In the genomic region with DNA sequence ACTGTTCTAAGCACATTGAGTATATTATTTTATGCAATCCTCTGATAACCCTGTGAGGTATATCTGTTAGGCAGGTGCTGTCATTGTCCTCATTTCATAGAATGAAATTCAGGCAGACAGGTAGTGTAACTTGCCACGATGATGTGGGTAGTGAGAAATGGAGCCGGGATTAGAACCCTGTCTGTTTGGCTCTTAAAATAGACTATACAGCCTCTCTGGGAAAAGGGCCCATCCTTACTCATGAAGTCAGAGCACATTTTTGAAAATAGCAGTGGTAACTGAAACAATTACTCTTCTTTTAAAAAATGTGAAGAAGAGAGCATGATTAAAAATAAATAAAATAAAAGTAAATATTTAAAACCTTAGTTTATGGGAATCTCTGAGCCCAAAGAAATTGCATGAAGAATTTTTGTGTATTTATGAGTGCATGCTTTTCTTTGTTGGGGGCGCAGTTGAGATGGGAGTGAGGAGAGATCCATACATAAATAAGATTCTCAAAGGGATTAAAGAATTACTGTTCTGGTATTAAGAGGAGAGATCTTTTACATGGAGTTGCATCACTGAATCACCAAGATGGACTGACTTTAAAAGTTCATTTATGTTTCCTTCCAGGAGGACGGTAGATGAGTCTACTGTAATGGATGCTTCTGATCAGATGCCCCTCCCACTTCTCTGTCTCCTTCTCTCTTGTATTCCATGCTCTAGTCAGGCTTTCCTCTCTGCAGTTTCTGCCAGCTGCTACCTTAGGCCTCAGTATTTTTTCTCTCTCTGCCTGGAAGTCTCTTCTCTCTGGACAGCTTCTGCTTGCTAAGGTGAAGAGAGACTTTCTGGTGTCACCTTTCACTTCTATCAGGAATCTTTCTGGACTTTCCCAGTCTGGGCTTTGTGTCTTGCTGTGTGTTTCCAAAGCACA, we compare ENCODE assay signal across 15 cellular contexts. TPM values are rescaled to one million over a fixed set of nuclear protein-coding genes. Genes with fewer than 3 reads are reported as not detected.
DNase-seq lines count a peak whose midpoint lies in the region; ATAC-seq and TF ChIP-seq lines count a peak whose summit lies in the region.
"Had no signal": no experiment of that assay in that cellular context is flagged by ENCODE, and none has a peak within 500 bp of the region (broad histone marks: within the 10 kb centered on the region; RNA-seq: fewer than 3 reads in every experiment).

No MANE protein-coding gene starts in this region.

- no peaks in the 10 kb centered on the region for H3K4me1 Mint-ChIP-seq in activated CD8-positive, alpha-beta T cell treated with anti-CD3 and anti-CD28 coated beads for 36 hours (ENCODE audit: low read depth)
- H3K4me1 Mint-ChIP-seq: naive B cell had no signal

- POLR2A ChIA-PET in activated CD8-positive, alpha-beta T cell treated with anti-CD3 and anti-CD28 coated beads for 36 hours (lab: Charles Lee), result no interaction called here

- no peak overlapping the region for H3K4me3 Mint-ChIP-seq in activated CD8-positive, alpha-beta T cell treated with anti-CD3 and anti-CD28 coated beads for 36 hours
- H3K4me3 Mint-ChIP-seq: naive B cell had no signal

- H3K36me3 ChIP-seq in GM23248 (ENCODE audit: low read depth), result no peaks in the 10 kb centered on the region
- no peaks in the 10 kb centered on the region for H3K36me3 ChIP-seq in neuron (ENCODE audit: insufficient read depth, low read length)
- H3K36me3 ChIP-seq: SJSA1 had no signal

- no peaks in the 10 kb centered on the region for H3K79me2 ChIP-seq in GM23248 (ENCODE audit: insufficient read depth)

- no peaks in the 10 kb centered on the region for H3K27me3 ChIP-seq in GM23248 (replicated peaks; ENCODE audit: insufficient read depth)
- H3K27me3 ChIP-seq in neuron (ENCODE audit: insufficient read depth, low read length), result no peaks in the 10 kb centered on the region
- H3K27me3 ChIP-seq: SJSA1 had no signal

- H3K9me3 ChIP-seq in GM23248 (ENCODE audit: low read depth), result no peaks in the 10 kb centered on the region
- H3K9me3 ChIP-seq in neuron (ENCODE audit: low read length), result no peaks in the 10 kb centered on the region
- H3K9me3 ChIP-seq: SJSA1 had no signal

- ATAC-seq in HG03139 (IDR thresholded peaks at IDR 0.05; ENCODE audit: unreplicated experiment) (no peak), GM19455 (IDR thresholded peaks at IDR 0.05; ENCODE audit: unreplicated experiment) (no peak)
- no peak for ATAC-seq in activated CD8-positive, alpha-beta T cell treated with anti-CD3 and anti-CD28 coated beads for 36 hours

- H3K36me3 Mint-ChIP-seq in activated CD8-positive, alpha-beta T cell treated with anti-CD3 and anti-CD28 coated beads for 36 hours (ENCODE audit: low read depth), result no peaks in the 10 kb centered on the region
- H3K36me3 Mint-ChIP-seq: naive B cell had no signal

- intact Hi-C loops in activated CD8-positive, alpha-beta T cell treated with anti-CD3 and anti-CD28 coated beads for 36 hours (cut with micrococcal nuclease), result no loop called here

- H3K4me2 ChIP-seq in GM23248 (ENCODE audit: unreplicated experiment), result peak overlapping the region; percentile 5

- H4K20me1 ChIP-seq in GM23248 (ENCODE audit: insufficient read depth), result no peaks in the 10 kb centered on the region

- H3F3A ChIP-seq in GM23248 (ENCODE audit: insufficient read depth), result no peaks in the 10 kb centered on the region

- H3K9ac ChIP-seq in GM23248, result no peak overlapping the region

- peak; percentile 26 for DNase-seq in GM23248
- peak; percentile 17 for DNase-seq in NCI-H345 treated with DMSO at 0.1 percent for 48 hours (lab: John Stamatoyannopoulos, UW; ENCODE audit: unreplicated experiment)
- DNase-seq in fibroblast of peridontal ligament (ENCODE audit: extremely low read depth), result peak; percentile 55
- DNase-seq in GM10266 (ENCODE audit: extremely low spot score), result no peak
- DNase-seq in activated CD8-positive, alpha-beta T cell treated with anti-CD3 and anti-CD28 coated beads for 36 hours, result no peak
- DNase-seq: activated CD8-positive, alpha-beta memory T cell treated with anti-CD3 and anti-CD28 coated beads for 24 hours; activated effector memory CD4-positive, alpha-beta T cell treated with anti-CD3 and anti-CD28 coated beads, Interleukin-2, amount 50 U/mL, for 16 hours; effector CD4-positive, alpha-beta T cell; naive B cell; NCI-H1694 treated with DMSO at 0.1 percent for 48 hours; stimulated activated naive CD4-positive, alpha-beta T cell treated with Interleukin-2 at 50 U/mL for 16 hours had no signal

- H2AFZ ChIP-seq in GM23248 (peak overlapping the region; percentile 33; the same call in 1 of the 2 replicates), neuron (ENCODE audit: low read depth, low read length) (no peak overlapping the region)

- H3K27ac Mint-ChIP-seq in activated CD8-positive, alpha-beta T cell treated with anti-CD3 and anti-CD28 coated beads for 36 hours, result no peak overlapping the region
- H3K27ac Mint-ChIP-seq: naive B cell had no signal

- TF ChIP-seq CTCF in GM10266 (IDR thresholded peaks at IDR 0.05; ENCODE audit: control insufficient read depth, insufficient read depth, low read depth, missing control alignments), result no peak
- no peak for TF ChIP-seq CTCF in activated CD8-positive, alpha-beta T cell treated with anti-CD3 and anti-CD28 coated beads for 36 hours (IDR thresholded peaks at IDR 0.05)

- in situ Hi-C loops in GM23248 (cut with MboI), result no loop called here

- CTCF ChIA-PET in activated CD8-positive, alpha-beta T cell treated with anti-CD3 and anti-CD28 coated beads for 36 hours (lab: Charles Lee), result no interaction called here

- H3K27me3 Mint-ChIP-seq in activated CD8-positive, alpha-beta T cell treated with anti-CD3 and anti-CD28 coated beads for 36 hours, result peaks cover 3% of the 10 kb centered on the region
- H3K27me3 Mint-ChIP-seq: naive B cell had no signal

- H3K4me1 ChIP-seq in GM23248 (ENCODE audit: insufficient read depth) (0 out of 2 replicates have a peak, but pooled peaks cover 6% of the 10 kb centered on the region), neuron (ENCODE audit: insufficient read depth, low read length) (peaks cover 55% of the 10 kb centered on the region)
- H3K4me1 ChIP-seq: SJSA1 had no signal

- no peak overlapping the region; the same call in 1 of the 2 replicates for H3K27ac ChIP-seq in GM23248
- H3K27ac ChIP-seq: SJSA1 had no signal

- no peaks in the 10 kb centered on the region for H3K9me2 ChIP-seq in GM23248 (ENCODE audit: insufficient read depth)

- no peaks in the 10 kb centered on the region for H3K9me3 Mint-ChIP-seq in activated CD8-positive, alpha-beta T cell treated with anti-CD3 and anti-CD28 coated beads for 36 hours
- H3K9me3 Mint-ChIP-seq: naive B cell had no signal

- WGBS in GM23248 (ENCODE audit: low coverage in 1 of 2, low lambda C conversion rate in 2 of 2, missing lambda C conversion rate in 2 of 2), 2 experiments, result 49 to 52% methylated on average over 4 of the region's 4 CpGs

- H3K4me3 ChIP-seq in GM23248 (no peak overlapping the region), neuron (ENCODE audit: low read length) (peak overlapping the region; percentile 26)
- H3K4me3 ChIP-seq: SJSA1 had no signal

RNA-seq across cellular contexts. Expression of a gene that starts 23.3 kb away (rescaled TPM):
- 14.1 and 19.9 TPM in 2 replicates for total RNA-seq in GM23248 (2014; rRNA removed; shearing (Covaris generic))
- polyA plus RNA-seq in GM23248 (2016; fragmentation: Nextera tagmentation; extraction: Ambion mirVana), result 9.5 and 9.9 TPM in 2 replicates
- total RNA-seq in activated CD8-positive, alpha-beta T cell treated with anti-CD3 and anti-CD28 coated beads for 36 hours, result under 1 TPM; 0.31 to 0.83 TPM

Comparison
In these comparisons a context has a peak if more than half of its experiments do, and no peak if none do; other contexts are left out.
1. DNase-seq: peak in GM23248 (single experiment), NCI-H345 treated with DMSO at 0.1 percent for 48 hours (single experiment) and fibroblast of peridontal ligament (single experiment); none in GM10266 (single experiment) and activated CD8-positive, alpha-beta T cell treated with anti-CD3 and anti-CD28 coated beads for 36 hours (single experiment).